In genomic region chr18:48951448-48952286, GRCh38 we compare ENCODE assay signal across 8 cellular contexts. TPM values are rescaled to one million over a fixed set of nuclear protein-coding genes. Genes with fewer than 3 reads are reported as not detected.
DNase-seq lines count a peak whose midpoint lies in the region; ATAC-seq and TF ChIP-seq lines count a peak whose summit lies in the region.

No MANE protein-coding gene starts in this region.

- in situ Hi-C loops in astrocyte of the cerebellum (cut with HindIII; ENCODE audit: low sequenced_read_pairs) = no loop called here

- H3K4me1 ChIP-seq in hepatocyte (ENCODE audit: insufficient read depth) = peaks cover 18% of the 10 kb centered on the region

- DNase-seq in NCI-H1694 (lab: John Stamatoyannopoulos, UW) (peak; percentile 44), T-helper 22 cell (ENCODE audit: low read depth) (peak; percentile 75), astrocyte of the cerebellum (ENCODE audit: low read depth) (peak; percentile 63), hepatocyte (ENCODE audit: low spot score) (peak; percentile 96), retina (peak; percentile 88), NCI-H187 treated with DMSO at 0.1 percent for 48 hours (lab: John Stamatoyannopoulos, UW) (no peak)

- TF ChIP-seq CTCF in astrocyte of the cerebellum (IDR thresholded peaks at IDR 0.05; ENCODE audit: low read depth, low read length, missing control alignments) (peak; percentile 13), hepatocyte (IDR thresholded peaks at IDR 0.05; ENCODE audit: poor library complexity) (peak; percentile 23)

- H3K4me2 ChIP-seq in hepatocyte = peak overlapping the region; percentile 88

- H3K36me3 ChIP-seq in hepatocyte (replicated peaks; ENCODE audit: insufficient read depth, low read depth) = no peaks in the 10 kb centered on the region

- peak; percentile 51 for ATAC-seq in GM18498 (IDR thresholded peaks at IDR 0.05; ENCODE audit: unreplicated experiment)
- ATAC-seq in HG02852 (IDR thresholded peaks at IDR 0.05; ENCODE audit: unreplicated experiment) = peak; percentile 33

- H3K27me3 ChIP-seq in hepatocyte = no peaks in the 10 kb centered on the region

- 2% methylated on average over 37 of the region's 106 CpGs for WGBS in hepatocyte (ENCODE audit: low lambda C conversion rate, missing lambda C conversion rate)

- H3K4me3 ChIP-seq in astrocyte of the cerebellum (ENCODE audit: low read depth, low read length) = peak overlapping the region; percentile 90
- peak overlapping the region; percentile 74 for H3K4me3 ChIP-seq in hepatocyte

- H3K9me2 ChIP-seq in hepatocyte (replicated peaks; ENCODE audit: insufficient read depth) = no peaks in the 10 kb centered on the region

- peaks cover 46% of the 10 kb centered on the region for H4K20me1 ChIP-seq in hepatocyte (ENCODE audit: insufficient read depth, poor library complexity, severe bottlenecking)

- peaks cover 60% of the 10 kb centered on the region for H3K79me2 ChIP-seq in hepatocyte

- peak overlapping the region; percentile 100 for H3K27ac ChIP-seq in hepatocyte

- no peak overlapping the region for H2AFZ ChIP-seq in hepatocyte

- no peaks in the 10 kb centered on the region for H3K9me3 ChIP-seq in hepatocyte (ENCODE audit: low read depth)

RNA-seq across cellular contexts. Expression of gene SMAD7, which starts 0.9 kb away (rescaled TPM):
- total RNA-seq in hepatocyte = 66.2 and 71.1 TPM in 2 replicates
- polyA plus RNA-seq in hepatocyte = 61.5 and 65.4 TPM in 2 replicates
